ENCODE assay signal across 9 cellular contexts in the genomic region with DNA sequence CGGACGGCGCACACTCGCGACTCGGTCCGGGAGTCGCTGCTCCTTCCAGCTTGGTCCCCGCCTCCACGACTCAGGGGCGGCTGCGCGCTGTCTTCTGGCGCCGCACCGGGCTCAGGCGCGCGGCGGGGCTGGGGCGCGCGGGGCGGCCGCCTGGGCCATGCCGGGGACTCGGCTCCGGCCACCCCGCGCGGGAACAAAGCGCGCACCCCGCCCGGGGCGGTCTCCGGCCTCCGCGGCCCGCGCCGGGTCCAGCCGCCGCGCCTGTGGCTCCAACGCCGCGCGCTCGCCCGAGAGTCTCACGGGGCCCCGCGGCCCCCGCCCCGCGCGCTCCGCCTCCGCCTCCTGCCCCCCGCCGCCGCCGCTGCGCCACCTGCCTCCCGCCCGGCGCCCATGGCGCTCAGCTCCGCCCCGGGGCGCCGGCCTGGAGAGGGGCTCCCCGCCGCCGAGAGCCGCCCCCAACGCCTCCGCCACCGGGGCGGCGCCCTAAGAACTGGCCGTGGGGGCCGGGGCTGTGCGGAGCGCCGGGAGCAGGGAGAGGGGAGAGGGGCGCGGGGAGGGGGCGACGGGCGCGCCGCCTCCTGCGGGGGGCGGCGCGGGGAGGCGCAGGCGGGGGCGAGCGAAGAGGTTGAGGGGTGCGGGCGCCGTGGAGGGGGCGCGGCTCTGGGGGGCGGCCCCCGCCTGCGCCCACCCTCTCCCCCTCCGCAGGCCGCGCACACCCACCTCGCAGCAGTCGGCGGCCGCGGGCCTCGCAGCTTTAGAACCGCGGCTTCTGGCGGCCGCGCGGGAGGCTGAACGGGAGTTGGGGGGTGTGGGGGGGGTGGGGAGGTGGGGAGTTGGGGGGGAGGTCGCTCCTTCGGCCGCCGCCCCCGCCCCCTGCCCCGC. TPM values are rescaled to one million over a fixed set of nuclear protein-coding genes. Genes with fewer than 3 reads are reported as not detected.
DNase-seq lines count a peak whose midpoint lies in the region; ATAC-seq, FAIRE-seq and TF ChIP-seq lines count a peak whose summit lies in the region.
"Had no signal": no experiment of that assay in that cellular context is flagged by ENCODE, and none has a peak within 500 bp of the region (broad histone marks: within the 10 kb centered on the region; RNA-seq: fewer than 3 reads in every experiment).

No MANE protein-coding gene starts in this region.

- ATAC-seq in GM18511 (IDR thresholded peaks at IDR 0.05; ENCODE audit: unreplicated experiment) (peak; percentile 42), HG02885 (IDR thresholded peaks at IDR 0.05; ENCODE audit: poor library complexity, unreplicated experiment) (peak; percentile 40), pancreas (peak in 3 of 4 donors; percentile 29 to 65 (median 57))

- no peak for TF ChIP-seq CTCF in dorsolateral prefrontal cortex (IDR thresholded peaks at IDR 0.05 in 54 of 56, conservative IDR thresholded peaks at IDR 0.05 in 2 of 56; ENCODE audit: low read depth in 1 of 56, partially characterized antibody in 56 of 56)
- no peak for TF ChIP-seq CTCF in pancreas (IDR thresholded peaks at IDR 0.05)
- no peak for TF ChIP-seq CTCF in D721Med (IDR thresholded peaks at IDR 0.05; ENCODE audit: insufficient read depth, missing control alignments)
- no peak for TF ChIP-seq CTCF in BE2C (IDR thresholded peaks at IDR 0.05; ENCODE audit: low read depth, low read length)

- FAIRE-seq in pancreas (lab: Jason Lieb, UNC) (no peak), D721Med (lab: Jason Lieb, UNC) (no peak)
- FAIRE-seq: colon had no signal

- WGBS in pancreas, 2 donors, result 0 to 1% methylated on average over 23 to 124 of the region's 132 CpGs

- no peaks in the 10 kb centered on the region for H3K9me3 ChIP-seq in pancreas
- no peaks in the 10 kb centered on the region for H3K9me3 ChIP-seq in BE2C

- peak overlapping the region in 32 of 59 donors; percentile 33 to 90 (median 74) for H3K27ac ChIP-seq in dorsolateral prefrontal cortex
- H3K27ac ChIP-seq in pancreas, result peak overlapping the region; percentile 64 to 88 (median 74)

- no peaks in the 10 kb centered on the region for H3K36me3 ChIP-seq in pancreas
- H3K36me3 ChIP-seq in BE2C, result no peaks in the 10 kb centered on the region

- H3K27me3 ChIP-seq in dorsolateral prefrontal cortex (peaks cover 0 to 33% (median 5%) of the 10 kb centered on the region in 45 donors), pancreas (no peaks in the 10 kb centered on the region), BE2C (peaks cover 98% of the 10 kb centered on the region)

- intact Hi-C loops in dorsolateral prefrontal cortex (cut with DNase I) (loop anchor here in 1 of 2 donors (5.0 to 10.0 kb wide), 3 partner anchors 111 to 226 kb away; a partner anchor contains a TSS), pancreas (cut with DNase I) (loop anchor here in 1 of 3 donors (10.0 kb wide), 1 partner anchor 274 kb away; a partner anchor contains a TSS)

- DNase-seq in dorsolateral prefrontal cortex (no peak), pancreas (peak in 5 of 6 donors; percentile 55 to 87 (median 71)), superior temporal gyrus (ENCODE audit: extremely low spot score) (no peak), amniotic stem cell (lab: John Stamatoyannopoulos, UW) (no peak), D721Med (ENCODE audit: insufficient read length, low spot score) (no peak), BE2C (no peak)

- H3K4me3 ChIP-seq in dorsolateral prefrontal cortex (peak overlapping the region in 58 of 59 donors; percentile 33 to 72 (median 60)), pancreas (peak overlapping the region; percentile 61 to 76 (median 66)), BE2C (ENCODE audit: low read depth, low read length) (no peak overlapping the region)

- peaks cover 0 to 11% (median 0%) of the 10 kb centered on the region in 3 donors for H3K4me1 ChIP-seq in pancreas
- H3K4me1 ChIP-seq in BE2C, result no peaks in the 10 kb centered on the region; the same call in 1 of the 2 replicates

RNA-seq across cellular contexts. Expression of a gene that starts 35.7 kb away (rescaled TPM):
- total RNA-seq in dorsolateral prefrontal cortex (10 to 100 TPM in 113 of 120 experiments, 1 to 10 TPM in 7; 4.3 to 33.0 (median 16.9) TPM), pancreas (10 to 100 TPM; 16.7 to 27.0 (median 21.9) TPM)
- polyA plus RNA-seq in pancreas, result 10 to 100 TPM in 1 of 2 donors, 1 to 10 TPM in 1; 8.7 to 24.6 TPM
- polyA plus RNA-seq in BE2C (2012; ENCODE audit: insufficient read depth, insufficient read length, low read depth), result not detected

Comparison
In these comparisons a context has a peak if more than half of its experiments do, and no peak if none do; other contexts are left out.
1. DNase-seq: peak in pancreas (5 of 6); none in dorsolateral prefrontal cortex (0 of 10), superior temporal gyrus (single experiment), amniotic stem cell (single experiment), D721Med (single experiment) and BE2C (single experiment).
2. Peak in every context shown above with its lines, with median percentiles within 50 percentile points of each other: ATAC-seq.